In the genomic region with DNA sequence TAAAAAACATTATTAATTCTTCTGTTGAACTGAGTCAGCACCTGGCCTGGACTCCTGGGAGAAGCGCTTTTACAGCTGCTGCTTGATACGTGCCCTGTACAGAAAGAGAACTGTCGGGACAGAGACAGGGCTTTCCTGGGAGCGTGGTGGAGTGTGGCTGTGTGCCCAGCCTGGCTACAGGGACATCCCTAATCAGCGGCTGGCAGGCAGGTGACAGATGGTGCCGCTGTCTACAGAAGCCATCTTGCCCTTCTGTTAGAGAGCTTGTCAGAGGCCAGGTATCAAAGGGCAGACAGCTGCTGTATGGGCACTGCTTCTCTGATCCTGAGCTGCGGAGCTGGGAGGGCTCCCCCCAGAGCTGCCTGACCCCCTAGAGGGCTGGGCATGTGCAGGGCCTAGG, we compare ENCODE assay signal across 15 cellular contexts.
DNase-seq lines count a peak whose midpoint lies in the region; ATAC-seq lines count a peak whose summit lies in the region.
"Had no signal": no experiment of that assay in that cellular context is flagged by ENCODE, and none has a peak within 500 bp of the region (broad histone marks: within the 10 kb centered on the region; RNA-seq: fewer than 3 reads in every experiment).

No MANE protein-coding gene starts in this region.

- H3K4me2 ChIP-seq in mesenchymal stem cell (ENCODE audit: low read length, poor library complexity, severe bottlenecking): no peak overlapping the region

- H2BK12ac ChIP-seq in mesenchymal stem cell (ENCODE audit: low read length in 2 of 2): no peak overlapping the region

- no peak overlapping the region for H4K8ac ChIP-seq in mesenchymal stem cell (ENCODE audit: low read length)

- no peaks in the 10 kb centered on the region for H3K9me3 ChIP-seq in mesenchymal stem cell (ENCODE audit: control insufficient read depth, low read length)
- H3K9me3 ChIP-seq: neutrophil had no signal

- no peak overlapping the region for H3K14ac ChIP-seq in mesenchymal stem cell (ENCODE audit: low read length in 2 of 2)

- H2BK5ac ChIP-seq in mesenchymal stem cell (ENCODE audit: low read depth, low read length, poor library complexity, severe bottlenecking): no peak overlapping the region

- H3K79me1 ChIP-seq in mesenchymal stem cell (replicated peaks; ENCODE audit: low read length, poor library complexity, severe bottlenecking): no peaks in the 10 kb centered on the region

- no peak overlapping the region for H2BK120ac ChIP-seq in mesenchymal stem cell (ENCODE audit: low read depth, low read length)

- H2BK15ac ChIP-seq in mesenchymal stem cell (ENCODE audit: low read depth, poor library complexity, severe bottlenecking): no peak overlapping the region

- peaks cover 21% of the 10 kb centered on the region for H3K4me1 ChIP-seq in mesenchymal stem cell (ENCODE audit: control insufficient read depth, insufficient read depth, low read depth, low read length)

- H2AFZ ChIP-seq in mesenchymal stem cell (ENCODE audit: low read depth, low read length): no peak overlapping the region

- no peak overlapping the region for H4K91ac ChIP-seq in mesenchymal stem cell (ENCODE audit: low read length)

- H3K4me3 ChIP-seq in mesenchymal stem cell (ENCODE audit: insufficient read depth in 1 of 2, low read depth in 1 of 2, low read length in 2 of 2): no peak overlapping the region

- H3K4ac ChIP-seq in mesenchymal stem cell (ENCODE audit: low read depth in 1 of 2, low read length in 2 of 2): no peak overlapping the region

- H2AK5ac ChIP-seq in mesenchymal stem cell (ENCODE audit: low read length, severe bottlenecking): peak overlapping the region; percentile 13

- DNase-seq in D341Med (ENCODE audit: low spot score) (peak; percentile 77), NCI-H146 (lab: John Stamatoyannopoulos, UW) (peak; percentile 45), SHP77 treated with DMSO at 0.1 percent for 48 hours (lab: John Stamatoyannopoulos, UW) (peak; percentile 75), mesenchymal stem cell (no peak), OCI-M1 (lab: John Stamatoyannopoulos, UW) (no peak)
- DNase-seq: activated T-cell treated with anti-CD3 and anti-CD28 coated beads, Interleukin-2, amount 50 U/mL, for 48 hours; central memory CD4-positive, alpha-beta T cell; foreskin fibroblast; MM.1S; stimulated activated naive B cell treated with anti-CD40 and anti-IgM and Interleukin-4, amounts not matched to agents 10 μg/mL and 1 μg/mL and 100 μg/mL, for 72 hours had no signal

- 93% methylated on average over 7 of the region's 7 CpGs for WGBS in mesenchymal stem cell

- no peaks in the 10 kb centered on the region for H3K27me3 ChIP-seq in mesenchymal stem cell (ENCODE audit: control insufficient read depth in 1 of 2, insufficient read depth in 1 of 2, low read length in 2 of 2)
- H3K27me3 ChIP-seq: neutrophil had no signal

- H3K9ac ChIP-seq in mesenchymal stem cell (ENCODE audit: low read length): no peak overlapping the region

- ATAC-seq in GM21825 (IDR thresholded peaks at IDR 0.05; ENCODE audit: unreplicated experiment): no peak
- no peak for ATAC-seq in GM19035 (IDR thresholded peaks at IDR 0.05; ENCODE audit: unreplicated experiment)
- no peak for ATAC-seq in HG03045 (IDR thresholded peaks at IDR 0.05; ENCODE audit: unreplicated experiment)
- ATAC-seq: HepG2; stimulated activated naive B cell treated with anti-CD40 and anti-IgM and Interleukin-4, amounts not matched to agents 10 μg/mL and 1 μg/mL and 100 μg/mL, for 72 hours had no signal

- no peaks in the 10 kb centered on the region for H3K36me3 ChIP-seq in mesenchymal stem cell (ENCODE audit: control insufficient read depth in 1 of 2, insufficient read depth in 2 of 2, low read depth in 1 of 2, low read length in 2 of 2)
- H3K36me3 ChIP-seq: neutrophil had no signal

- no peak overlapping the region for H3K27ac ChIP-seq in mesenchymal stem cell (ENCODE audit: low read length, poor library complexity, severe bottlenecking)
- H3K27ac ChIP-seq: neutrophil had no signal

- peak overlapping the region in 1 of 2 experiments; percentile 18 for H3K18ac ChIP-seq in mesenchymal stem cell (ENCODE audit: low read depth in 1 of 2, low read length in 2 of 2)

- H3K23ac ChIP-seq in mesenchymal stem cell (ENCODE audit: low read length in 2 of 2): no peak overlapping the region

Comparison
In these comparisons a context has a peak if more than half of its experiments do, and no peak if none do; other contexts are left out.
1. DNase-seq: peak in D341Med (single experiment), NCI-H146 (single experiment) and SHP77 treated with DMSO at 0.1 percent for 48 hours (single experiment); none in mesenchymal stem cell (single experiment) and OCI-M1 (single experiment).